In the genomic region with DNA sequence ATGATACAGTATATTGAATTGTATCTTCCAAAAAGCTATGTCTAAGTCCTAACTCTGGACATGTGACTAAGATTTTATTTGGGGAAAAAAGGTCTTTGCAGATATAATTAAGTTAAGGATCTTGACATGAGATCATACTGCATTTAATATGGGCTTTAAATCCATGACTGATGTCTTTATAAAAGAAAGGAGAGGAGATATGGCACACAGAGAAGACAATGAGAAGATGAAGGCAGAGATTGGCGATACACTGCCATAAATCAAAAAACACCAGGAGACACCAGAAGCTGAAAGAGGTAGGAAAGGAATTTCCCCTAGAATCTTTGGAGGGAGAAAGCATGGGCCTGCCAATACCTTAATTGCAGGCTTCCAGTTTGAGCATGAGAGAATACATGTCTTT, we compare ENCODE assay signal across 34 cellular contexts.
"Had no signal": no experiment of that assay in that cellular context is flagged by ENCODE, and none has a peak within 500 bp of the region (broad histone marks: within the 10 kb centered on the region; RNA-seq: fewer than 3 reads in every experiment).

No MANE protein-coding gene starts in this region.

- H3K9me3 ChIP-seq: MG63 had no signal

- H3K27me3 ChIP-seq: MG63 had no signal

- DNase-seq: Karpas-422, Kasumi-1, MG63, MM.1S, MV-4-11, NCI-H1048, NCI-H1092, NCI-H1092 treated with DMSO at 0.1 percent for 48 hours, NCI-H1105, NCI-H1105 treated with DMSO at 0.1 percent for 48 hours, NCI-H1417, NCI-H1417 treated with DMSO at 0.1 percent for 48 hours, NCI-H1436, NCI-H1436 treated with DMSO at 0.1 percent for 48 hours, NCI-H146, NCI-H1694, NCI-H1694 treated with DMSO at 0.1 percent for 48 hours, NCI-H187, NCI-H187 treated with DMSO at 0.1 percent for 48 hours, NCI-H1930, NCI-H2029, NCI-H2029 treated with DMSO at 0.1 percent for 48 hours, NCI-H2081, NCI-H2081 treated with DMSO at 0.1 percent for 48 hours, NCI-H2107, NCI-H2171, NCI-H2171 treated with DMSO at 0.1 percent for 48 hours, NCI-H2227 treated with DMSO at 0.1 percent for 48 hours, NCI-H226, NCI-H345, NCI-H446, NCI-H446 treated with DMSO at 0.1 percent for 48 hours, NCI-H510A, NCI-H510A treated with DMSO at 0.1 percent for 48 hours had no signal

- H3K4me3 ChIP-seq: MG63 had no signal

- H3K36me3 ChIP-seq: MG63 had no signal
